10 cellular contexts compared by ENCODE assay signal in the genomic region with DNA sequence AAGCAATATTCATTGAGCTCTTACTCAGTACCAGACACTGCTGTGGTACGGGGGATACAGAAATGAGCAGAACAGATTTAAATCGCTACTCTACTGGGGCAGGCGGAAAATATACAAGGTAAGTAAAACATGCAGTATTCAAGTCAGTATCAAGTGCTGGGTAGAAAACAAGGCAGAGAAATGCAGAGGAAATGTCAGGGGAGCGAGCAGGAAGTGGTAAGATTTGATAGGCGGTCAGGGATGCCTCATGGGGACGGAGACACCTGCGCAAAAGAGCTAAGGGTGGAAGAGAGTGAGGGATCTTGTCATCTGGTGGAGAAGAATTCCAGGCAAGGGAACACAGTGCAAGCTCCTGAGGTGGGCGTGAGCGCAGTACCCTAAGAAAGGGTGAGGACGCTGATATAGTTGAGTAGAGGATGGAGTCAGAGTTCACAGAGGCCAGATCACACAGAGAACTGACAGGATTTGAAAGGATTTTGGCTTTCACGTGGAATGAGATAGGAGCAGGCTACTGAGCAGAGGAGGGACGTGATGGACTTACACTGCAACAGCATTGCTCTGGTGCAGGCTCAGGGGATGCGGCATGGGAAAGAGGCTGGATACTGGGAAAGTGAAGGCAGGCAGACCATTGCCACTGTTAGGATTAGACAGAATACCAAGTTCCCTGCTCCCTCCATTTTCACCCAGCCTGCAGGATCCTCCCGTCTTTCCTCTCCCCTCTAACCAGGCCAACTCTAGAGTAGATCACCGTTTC. TPM values are rescaled to one million over a fixed set of nuclear protein-coding genes. Genes with fewer than 3 reads are reported as not detected.
DNase-seq lines count a peak whose midpoint lies in the region; ATAC-seq and TF ChIP-seq lines count a peak whose summit lies in the region.
"Had no signal": no experiment of that assay in that cellular context is flagged by ENCODE, and none has a peak within 500 bp of the region (broad histone marks: within the 10 kb centered on the region; RNA-seq: fewer than 3 reads in every experiment).

No MANE protein-coding gene starts in this region.

- WGBS in mesendoderm (ENCODE audit: extremely low coverage, insufficient coverage, low lambda C conversion rate) = no CpG with 5 or more reads among the region's 15 CpGs

- ATAC-seq in HG02885 (IDR thresholded peaks at IDR 0.05; ENCODE audit: poor library complexity, unreplicated experiment) (peak; percentile 60), GM18511 (IDR thresholded peaks at IDR 0.05; ENCODE audit: unreplicated experiment) (no peak)

- H3K27ac Mint-ChIP-seq in T-helper 2 cell treated with Interferon-gamma antibody and Interleukin-4, amounts not matched to agents 5 μg/mL and 100 μg/mL, for 36 hours = no peak overlapping the region
- H3K27ac Mint-ChIP-seq in osteocyte (ENCODE audit: unreplicated experiment) = no peak overlapping the region
- H3K27ac Mint-ChIP-seq: type B pancreatic cell had no signal

- no peak for TF ChIP-seq CTCF in osteocyte (IDR thresholded peaks at IDR 0.05)

- no peak overlapping the region for H4K5ac ChIP-seq in mesendoderm (ENCODE audit: low read length)

- peak; percentile 21 for DNase-seq in T-helper 2 cell treated with Interferon-gamma antibody and Interleukin-4, amounts not matched to agents 5 μg/mL and 100 μg/mL, for 36 hours (ENCODE audit: low spot score)
- DNase-seq in activated effector memory CD4-positive, alpha-beta T cell treated with anti-CD3 and anti-CD28 coated beads, Interleukin-2, amount 50 U/mL, for 16 hours = peak; percentile 71
- DNase-seq in stimulated activated CD8-positive, alpha-beta memory T cell treated with anti-CD3 and anti-CD28 coated beads, Interleukin-12 subunit alpha, Interleukin-12 subunit beta, amount 100 ng/mL, for 1 hour (ENCODE audit: low read depth) = peak; percentile 8
- no peak for DNase-seq in osteocyte (ENCODE audit: extremely low spot score, unreplicated experiment)
- no peak for DNase-seq in mesendoderm
- DNase-seq: head of caudate nucleus, NCI-H524 treated with DMSO at 0.1 percent for 48 hours had no signal

- H3K4me1 Mint-ChIP-seq in T-helper 2 cell treated with Interferon-gamma antibody and Interleukin-4, amounts not matched to agents 5 μg/mL and 100 μg/mL, for 36 hours (ENCODE audit: low read depth) = peaks cover 3% of the 10 kb centered on the region
- no peaks in the 10 kb centered on the region for H3K4me1 Mint-ChIP-seq in osteocyte (ENCODE audit: unreplicated experiment)

- no peak overlapping the region for H2BK15ac ChIP-seq in mesendoderm (replicated peaks; ENCODE audit: low read depth)

- no peak overlapping the region for H3K23ac ChIP-seq in mesendoderm (ENCODE audit: low read length)

- no peaks in the 10 kb centered on the region for H3K27me3 ChIP-seq in mesendoderm (ENCODE audit: insufficient read depth, low read length, poor library complexity)

- H3K79me1 ChIP-seq in mesendoderm (ENCODE audit: low read length) = no peaks in the 10 kb centered on the region

- no peak overlapping the region for H2AK5ac ChIP-seq in mesendoderm (ENCODE audit: low read length)

- no peak overlapping the region for H3K56ac ChIP-seq in mesendoderm (ENCODE audit: low read length)

- H3K18ac ChIP-seq in mesendoderm (ENCODE audit: low read length) = no peak overlapping the region

- H3K4me3 Mint-ChIP-seq in T-helper 2 cell treated with Interferon-gamma antibody and Interleukin-4, amounts not matched to agents 5 μg/mL and 100 μg/mL, for 36 hours = no peak overlapping the region
- H3K4me3 Mint-ChIP-seq in osteocyte (ENCODE audit: unreplicated experiment) = no peak overlapping the region
- H3K4me3 Mint-ChIP-seq: type B pancreatic cell had no signal

- H3K36me3 ChIP-seq in mesendoderm (ENCODE audit: control insufficient read depth, insufficient read depth, low read length) = no peaks in the 10 kb centered on the region

- no peaks in the 10 kb centered on the region for H3K9me3 Mint-ChIP-seq in T-helper 2 cell treated with Interferon-gamma antibody and Interleukin-4, amounts not matched to agents 5 μg/mL and 100 μg/mL, for 36 hours
- no peaks in the 10 kb centered on the region for H3K9me3 Mint-ChIP-seq in osteocyte (ENCODE audit: unreplicated experiment)
- H3K9me3 Mint-ChIP-seq: type B pancreatic cell had no signal

- no peaks in the 10 kb centered on the region for H3K36me3 Mint-ChIP-seq in T-helper 2 cell treated with Interferon-gamma antibody and Interleukin-4, amounts not matched to agents 5 μg/mL and 100 μg/mL, for 36 hours (ENCODE audit: low read depth)
- H3K36me3 Mint-ChIP-seq in osteocyte (ENCODE audit: unreplicated experiment) = no peaks in the 10 kb centered on the region
- H3K36me3 Mint-ChIP-seq: type B pancreatic cell had no signal

- no peak overlapping the region for H3K4me3 ChIP-seq in mesendoderm (ENCODE audit: low read length)

- no peak overlapping the region for H2BK120ac ChIP-seq in mesendoderm (ENCODE audit: low read depth, low read length)

- H4K8ac ChIP-seq in mesendoderm (ENCODE audit: low read depth, low read length) = no peak overlapping the region

- no peak overlapping the region for H3K9ac ChIP-seq in mesendoderm (ENCODE audit: low read length)

- H3K4me2 ChIP-seq in mesendoderm (ENCODE audit: low read length) = no peak overlapping the region

- no peak overlapping the region for H2BK5ac ChIP-seq in mesendoderm (ENCODE audit: low read length)

- no peaks in the 10 kb centered on the region for H3K79me2 ChIP-seq in mesendoderm (ENCODE audit: control insufficient read depth, insufficient read depth, low read length)

- H3K27me3 Mint-ChIP-seq in T-helper 2 cell treated with Interferon-gamma antibody and Interleukin-4, amounts not matched to agents 5 μg/mL and 100 μg/mL, for 36 hours (ENCODE audit: low read depth) = peaks cover 9% of the 10 kb centered on the region
- H3K27me3 Mint-ChIP-seq in osteocyte (ENCODE audit: unreplicated experiment) = peaks cover 27% of the 10 kb centered on the region
- H3K27me3 Mint-ChIP-seq: type B pancreatic cell had no signal

- H3K4ac ChIP-seq in mesendoderm (ENCODE audit: low read depth, low read length) = no peak overlapping the region

- no peak overlapping the region for H3K27ac ChIP-seq in mesendoderm (ENCODE audit: low read depth, low read length)

- H3K4me1 ChIP-seq in mesendoderm (ENCODE audit: control insufficient read depth, low read depth, low read length) = no peaks in the 10 kb centered on the region

RNA-seq across cellular contexts. Expression of a gene that starts 35.8 kb away (rescaled TPM):
- 31.7 and 32.3 TPM in 2 replicates for total RNA-seq in osteocyte
- 110 TPM for polyA plus RNA-seq in mesendoderm (2013, experiment 1 of 2)
- polyA plus RNA-seq in mesendoderm (2013, experiment 2 of 2) = 110 TPM

Comparison
In these comparisons a context has a peak if more than half of its experiments do, and no peak if none do; other contexts are left out.
1. DNase-seq: peak in T-helper 2 cell treated with Interferon-gamma antibody and Interleukin-4, amounts not matched to agents 5 μg/mL and 100 μg/mL, for 36 hours (single experiment), activated effector memory CD4-positive, alpha-beta T cell treated with anti-CD3 and anti-CD28 coated beads, Interleukin-2, amount 50 U/mL, for 16 hours (single experiment) and stimulated activated CD8-positive, alpha-beta memory T cell treated with anti-CD3 and anti-CD28 coated beads, Interleukin-12 subunit alpha, Interleukin-12 subunit beta, amount 100 ng/mL, for 1 hour (single experiment); none in osteocyte (single experiment) and mesendoderm (single experiment).